Comparison of ENCODE assay signal across 8 cellular contexts in the genomic region with DNA sequence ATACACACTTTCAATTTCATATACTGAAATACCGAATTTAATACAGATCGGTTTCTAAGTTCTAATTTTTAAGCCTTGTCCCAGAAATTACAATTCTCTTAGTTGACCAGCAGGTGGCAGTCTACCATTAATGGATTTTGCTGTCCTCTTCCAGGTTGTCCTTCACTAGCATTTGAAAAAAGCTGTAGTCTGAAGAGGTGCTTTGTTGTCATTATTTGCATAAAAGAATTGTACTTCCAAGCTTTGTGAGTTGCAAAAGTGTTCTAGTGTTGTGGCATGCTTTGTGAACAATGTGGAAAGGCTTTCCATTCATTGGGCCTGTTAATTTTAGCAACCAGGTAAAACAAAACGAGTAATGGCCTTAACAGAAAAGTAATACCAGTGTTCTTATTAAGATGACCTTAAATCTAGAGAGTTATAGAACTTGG.
A peak's percentile ranks its signal among the peaks of the same experiment; 100 is the strongest.
DNase-seq lines count a peak whose midpoint lies in the region; ATAC-seq and TF ChIP-seq lines count a peak whose summit lies in the region.

No MANE protein-coding gene starts in this region.

- peak; percentile 62 for DNase-seq in A673 (ENCODE audit: low spot score)
- DNase-seq in G401 (ENCODE audit: low spot score), result peak; percentile 78
- peak; percentile 29 for DNase-seq in NCI-H2171 (lab: John Stamatoyannopoulos, UW)
- peak; percentile 47 for DNase-seq in activated CD8-positive, alpha-beta T cell treated with anti-CD3 and anti-CD28 coated beads, Interleukin-2, amount 10 ng/mL, durations not matched to agents 7 days and 5 days
- peak; percentile 56 for DNase-seq in iPS-NIHi7 (ENCODE audit: extremely low spot score)
- DNase-seq in stimulated activated naive CD4-positive, alpha-beta T cell treated with Interleukin-2 at 50 U/mL for 16 hours (lab: John Stamatoyannopoulos, UW), result peak; percentile 4
- no peak for DNase-seq in NK-92 treated with Interleukin-12 subunit alpha and Interleukin-12 subunit beta, amount 100 ng/mL, for 24 hours (lab: John Stamatoyannopoulos, UW)

- CTCF ChIA-PET in A673 (lab: Charles Lee), result interaction anchor here (0.6 kb wide), 1 partner anchor 11 kb away, joined by 4 read pairs; no protein-coding TSS in a partner anchor
- CTCF ChIA-PET in activated CD8-positive, alpha-beta T cell treated with anti-CD3 and anti-CD28 coated beads, Interleukin-2, amount 10 ng/mL, durations not matched to agents 7 days and 5 days (lab: Charles Lee), result interaction anchor here (0.6 to 1.6 kb wide), 4 partner anchors 15 to 43 kb away, joined by 3 to 5 read pairs (median 4); no protein-coding TSS in a partner anchor

- no peaks in the 10 kb centered on the region for H3K27me3 Mint-ChIP-seq in activated CD8-positive, alpha-beta T cell treated with anti-CD3 and anti-CD28 coated beads, Interleukin-2, amount 10 ng/mL, durations not matched to agents 7 days and 5 days (ENCODE audit: low read depth)

- peaks cover 3% of the 10 kb centered on the region for H3K36me3 Mint-ChIP-seq in activated CD8-positive, alpha-beta T cell treated with anti-CD3 and anti-CD28 coated beads, Interleukin-2, amount 10 ng/mL, durations not matched to agents 7 days and 5 days (ENCODE audit: low read depth)

- H3K36me3 ChIP-seq in A673 (ENCODE audit: insufficient read depth, low read length, poor library complexity, severe bottlenecking), result no peaks in the 10 kb centered on the region

- in situ Hi-C loops in G401 (cut with HindIII; ENCODE audit: low sequenced_read_pairs), result no loop called here

- TF ChIP-seq CTCF in A673 (conservative IDR thresholded peaks at IDR 0.05; ENCODE audit: low read depth, low read length), result peak; percentile 86

- H3K27ac Mint-ChIP-seq in activated CD8-positive, alpha-beta T cell treated with anti-CD3 and anti-CD28 coated beads, Interleukin-2, amount 10 ng/mL, durations not matched to agents 7 days and 5 days, result no peak overlapping the region

- H3K4me1 ChIP-seq in A673 (ENCODE audit: insufficient read depth, low read length, poor library complexity, severe bottlenecking), result no peaks in the 10 kb centered on the region

- H3K4me3 Mint-ChIP-seq in activated CD8-positive, alpha-beta T cell treated with anti-CD3 and anti-CD28 coated beads, Interleukin-2, amount 10 ng/mL, durations not matched to agents 7 days and 5 days, result no peak overlapping the region

- no peaks in the 10 kb centered on the region for H3K9me3 ChIP-seq in A673 (ENCODE audit: low read depth, low read length, poor library complexity, severe bottlenecking)

- no peaks in the 10 kb centered on the region for H3K27me3 ChIP-seq in A673 (replicated peaks; ENCODE audit: insufficient read depth, low read depth, low read length, poor library complexity)

- intact Hi-C loops in A673 (cut with micrococcal nuclease; ENCODE audit: unreplicated experiment), result loop anchor here (1.0 kb wide), 1 partner anchor 879 kb away; no protein-coding TSS in a partner anchor

- H3K4me3 ChIP-seq in A673 (ENCODE audit: low read depth, low read length, poor library complexity, severe bottlenecking), result no peak overlapping the region

- no peaks in the 10 kb centered on the region for H3K4me1 Mint-ChIP-seq in activated CD8-positive, alpha-beta T cell treated with anti-CD3 and anti-CD28 coated beads, Interleukin-2, amount 10 ng/mL, durations not matched to agents 7 days and 5 days (ENCODE audit: low read depth)

- POLR2A ChIA-PET in A673 (lab: Charles Lee; ENCODE audit: low non-redundant PET), result no interaction called here
- POLR2A ChIA-PET in activated CD8-positive, alpha-beta T cell treated with anti-CD3 and anti-CD28 coated beads, Interleukin-2, amount 10 ng/mL, durations not matched to agents 7 days and 5 days (lab: Charles Lee), result no interaction called here

- BruUV-seq in A673 (replicated peaks; lab: Mats Ljungman, UMichigan), result no TSS peak

- no peak overlapping the region for H3K27ac ChIP-seq in A673 (ENCODE audit: low read depth, low read length, poor library complexity, severe bottlenecking)

- peak; percentile 61 for ATAC-seq in HG02852 (IDR thresholded peaks at IDR 0.05; ENCODE audit: unreplicated experiment)
- no peak for ATAC-seq in activated CD8-positive, alpha-beta T cell treated with anti-CD3 and anti-CD28 coated beads, Interleukin-2, amount 10 ng/mL, durations not matched to agents 7 days and 5 days

- H3K9me3 Mint-ChIP-seq in activated CD8-positive, alpha-beta T cell treated with anti-CD3 and anti-CD28 coated beads, Interleukin-2, amount 10 ng/mL, durations not matched to agents 7 days and 5 days (ENCODE audit: insufficient read depth), result no peaks in the 10 kb centered on the region
